1 cellular context compared by ENCODE assay signal in genomic region chr2:37647941-37648315, GRCh38.
TF ChIP-seq lines count a peak whose summit lies in the region.

No MANE protein-coding gene starts in this region.

TF ChIP-seq in liver, 16 proteins besides CTCF, POLR2A, EP300 and RAD21 (continued from another document):
- TF ChIP-seq REST (IDR thresholded peaks at IDR 0.05) (no peak), HNF4A (conservative IDR thresholded peaks at IDR 0.05) (no peak), SP1 (IDR thresholded peaks at IDR 0.05) (no peak), HNF4G (IDR thresholded peaks at IDR 0.05) (no peak), RXRA (IDR thresholded peaks at IDR 0.05) (no peak), EGR1 (IDR thresholded peaks at IDR 0.05; ENCODE audit: low read depth in 2 of 2) (no peak), GABPA (IDR thresholded peaks at IDR 0.05 in 1 of 2, conservative IDR thresholded peaks at IDR 0.05 in 1 of 2) (no peak)
- TF ChIP-seq, protein P1, sequence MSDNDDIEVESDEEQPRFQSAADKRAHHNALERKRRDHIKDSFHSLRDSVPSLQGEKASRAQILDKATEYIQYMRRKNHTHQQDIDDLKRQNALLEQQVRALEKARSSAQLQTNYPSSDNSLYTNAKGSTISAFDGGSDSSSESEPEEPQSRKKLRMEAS (IDR thresholded peaks at IDR 0.05): no peak
- TF ChIP-seq, protein P2, sequence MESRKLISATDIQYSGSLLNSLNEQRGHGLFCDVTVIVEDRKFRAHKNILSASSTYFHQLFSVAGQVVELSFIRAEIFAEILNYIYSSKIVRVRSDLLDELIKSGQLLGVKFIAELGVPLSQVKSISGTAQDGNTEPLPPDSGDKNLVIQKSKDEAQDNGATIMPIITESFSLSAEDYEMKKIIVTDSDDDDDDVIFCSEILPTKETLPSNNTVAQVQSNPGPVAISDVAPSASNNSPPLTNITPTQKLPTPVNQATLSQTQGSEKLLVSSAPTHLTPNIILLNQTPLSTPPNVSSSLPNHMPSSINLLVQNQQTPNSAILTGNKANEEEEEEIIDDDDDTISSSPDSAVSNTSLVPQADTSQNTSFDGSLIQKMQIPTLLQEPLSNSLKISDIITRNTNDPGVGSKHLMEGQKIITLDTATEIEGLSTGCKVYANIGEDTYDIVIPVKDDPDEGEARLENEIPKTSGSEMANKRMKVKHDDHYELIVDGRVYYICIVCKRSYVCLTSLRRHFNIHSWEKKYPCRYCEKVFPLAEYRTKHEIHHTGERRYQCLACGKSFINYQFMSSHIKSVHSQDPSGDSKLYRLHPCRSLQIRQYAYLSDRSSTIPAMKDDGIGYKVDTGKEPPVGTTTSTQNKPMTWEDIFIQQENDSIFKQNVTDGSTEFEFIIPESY (IDR thresholded peaks at IDR 0.05): no peak
